1 cellular context compared by ENCODE assay signal in the genomic region with DNA sequence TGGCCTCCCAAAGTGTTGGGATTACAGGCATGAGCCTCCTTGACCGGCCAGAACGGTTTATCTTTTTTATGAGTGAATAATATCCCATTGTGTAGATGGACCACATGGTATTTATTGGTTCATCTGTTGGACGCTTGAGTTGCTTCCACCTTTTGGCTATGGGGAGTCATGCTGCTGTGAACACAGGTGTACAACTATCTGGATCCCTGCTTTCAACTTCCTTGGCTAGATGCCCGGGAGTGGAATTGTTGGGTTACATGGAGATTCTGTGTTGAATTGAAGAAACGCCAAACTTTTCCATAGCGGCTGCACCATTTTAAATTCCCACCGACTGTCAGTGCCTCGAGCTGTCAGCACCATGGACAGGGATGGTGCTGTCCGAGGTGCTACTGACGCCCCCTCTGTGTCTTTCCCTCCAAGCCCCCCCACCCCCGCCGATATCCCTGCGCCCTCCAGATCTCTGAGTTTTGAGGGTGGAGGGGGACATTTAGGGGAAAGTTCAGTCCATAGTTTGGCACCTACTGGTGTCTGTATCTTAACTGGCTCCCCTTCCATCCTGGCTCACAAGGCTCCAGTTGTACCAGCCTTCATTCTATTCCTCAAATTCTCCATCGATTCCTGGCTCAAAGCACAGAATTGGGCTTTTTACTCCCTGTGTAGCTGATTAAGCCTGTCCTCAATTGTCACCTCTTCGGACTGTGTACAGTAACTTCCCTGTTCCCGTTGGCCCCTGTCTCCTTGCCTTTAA.
TF ChIP-seq lines count a peak whose summit lies in the region.

No MANE protein-coding gene starts in this region.

TF ChIP-seq in HepG2, 621 proteins besides CTCF, POLR2A, EP300 and RAD21 (continued from another document and continues in another):
- TF ChIP-seq ZBTB40 (IDR thresholded peaks at IDR 0.05) (no peak), ZBTB40 (CRISPR knock-in tag; IDR thresholded peaks at IDR 0.05) (peak; percentile 90), AGO1 (IDR thresholded peaks at IDR 0.05; ENCODE audit: low read depth, low read length, poor library complexity, severe bottlenecking) (no peak), ZFP36 (IDR thresholded peaks at IDR 0.05; ENCODE audit: borderline replicate concordance, low read depth, low read length, partially characterized antibody) (no peak), ZC3H4 (CRISPR knock-in tag; IDR thresholded peaks at IDR 0.05; ENCODE audit: borderline replicate concordance) (peak; percentile 96; the same call in 1 of the 2 replicates), ZNF83 (CRISPR knock-in tag; IDR thresholded peaks at IDR 0.05; ENCODE audit: borderline replicate concordance) (peak; percentile 98), HNRNPUL1 (IDR thresholded peaks at IDR 0.05; ENCODE audit: low read depth, low read length) (no peak), ZNF343 (CRISPR knock-in tag; IDR thresholded peaks at IDR 0.05) (peak; percentile 87; the same call in 1 of the 2 replicates), CENPT (CRISPR knock-in tag; IDR thresholded peaks at IDR 0.05; ENCODE audit: low read depth) (0 out of 2 replicates have a peak, but pooled peaks have one; percentile 43), AKAP8 (CRISPR knock-in tag; IDR thresholded peaks at IDR 0.05) (peak; percentile 77; the same call in 1 of the 2 replicates), ZBTB26 (CRISPR knock-in tag; IDR thresholded peaks at IDR 0.05; ENCODE audit: borderline replicate concordance) (peak; percentile 97), ZBTB14 (CRISPR knock-in tag; IDR thresholded peaks at IDR 0.05) (peak; percentile 60), ZNF782 (CRISPR knock-in tag; IDR thresholded peaks at IDR 0.05; ENCODE audit: borderline replicate concordance) (peak; percentile 75; the same call in 1 of the 2 replicates), ZFP36L1 (CRISPR knock-in tag; IDR thresholded peaks at IDR 0.05) (0 out of 2 replicates have a peak, but pooled peaks have one; percentile 62), TGIF2 (CRISPR knock-in tag; IDR thresholded peaks at IDR 0.05) (peak; percentile 99), MIER2 (CRISPR knock-in tag; IDR thresholded peaks at IDR 0.05) (peak; percentile 98), SPEN (CRISPR knock-in tag; IDR thresholded peaks at IDR 0.05; ENCODE audit: low read depth) (peak; percentile 80; the same call in 1 of the 2 replicates), SMARCC2 (IDR thresholded peaks at IDR 0.05) (no peak)
- TF ChIP-seq, protein P1, sequence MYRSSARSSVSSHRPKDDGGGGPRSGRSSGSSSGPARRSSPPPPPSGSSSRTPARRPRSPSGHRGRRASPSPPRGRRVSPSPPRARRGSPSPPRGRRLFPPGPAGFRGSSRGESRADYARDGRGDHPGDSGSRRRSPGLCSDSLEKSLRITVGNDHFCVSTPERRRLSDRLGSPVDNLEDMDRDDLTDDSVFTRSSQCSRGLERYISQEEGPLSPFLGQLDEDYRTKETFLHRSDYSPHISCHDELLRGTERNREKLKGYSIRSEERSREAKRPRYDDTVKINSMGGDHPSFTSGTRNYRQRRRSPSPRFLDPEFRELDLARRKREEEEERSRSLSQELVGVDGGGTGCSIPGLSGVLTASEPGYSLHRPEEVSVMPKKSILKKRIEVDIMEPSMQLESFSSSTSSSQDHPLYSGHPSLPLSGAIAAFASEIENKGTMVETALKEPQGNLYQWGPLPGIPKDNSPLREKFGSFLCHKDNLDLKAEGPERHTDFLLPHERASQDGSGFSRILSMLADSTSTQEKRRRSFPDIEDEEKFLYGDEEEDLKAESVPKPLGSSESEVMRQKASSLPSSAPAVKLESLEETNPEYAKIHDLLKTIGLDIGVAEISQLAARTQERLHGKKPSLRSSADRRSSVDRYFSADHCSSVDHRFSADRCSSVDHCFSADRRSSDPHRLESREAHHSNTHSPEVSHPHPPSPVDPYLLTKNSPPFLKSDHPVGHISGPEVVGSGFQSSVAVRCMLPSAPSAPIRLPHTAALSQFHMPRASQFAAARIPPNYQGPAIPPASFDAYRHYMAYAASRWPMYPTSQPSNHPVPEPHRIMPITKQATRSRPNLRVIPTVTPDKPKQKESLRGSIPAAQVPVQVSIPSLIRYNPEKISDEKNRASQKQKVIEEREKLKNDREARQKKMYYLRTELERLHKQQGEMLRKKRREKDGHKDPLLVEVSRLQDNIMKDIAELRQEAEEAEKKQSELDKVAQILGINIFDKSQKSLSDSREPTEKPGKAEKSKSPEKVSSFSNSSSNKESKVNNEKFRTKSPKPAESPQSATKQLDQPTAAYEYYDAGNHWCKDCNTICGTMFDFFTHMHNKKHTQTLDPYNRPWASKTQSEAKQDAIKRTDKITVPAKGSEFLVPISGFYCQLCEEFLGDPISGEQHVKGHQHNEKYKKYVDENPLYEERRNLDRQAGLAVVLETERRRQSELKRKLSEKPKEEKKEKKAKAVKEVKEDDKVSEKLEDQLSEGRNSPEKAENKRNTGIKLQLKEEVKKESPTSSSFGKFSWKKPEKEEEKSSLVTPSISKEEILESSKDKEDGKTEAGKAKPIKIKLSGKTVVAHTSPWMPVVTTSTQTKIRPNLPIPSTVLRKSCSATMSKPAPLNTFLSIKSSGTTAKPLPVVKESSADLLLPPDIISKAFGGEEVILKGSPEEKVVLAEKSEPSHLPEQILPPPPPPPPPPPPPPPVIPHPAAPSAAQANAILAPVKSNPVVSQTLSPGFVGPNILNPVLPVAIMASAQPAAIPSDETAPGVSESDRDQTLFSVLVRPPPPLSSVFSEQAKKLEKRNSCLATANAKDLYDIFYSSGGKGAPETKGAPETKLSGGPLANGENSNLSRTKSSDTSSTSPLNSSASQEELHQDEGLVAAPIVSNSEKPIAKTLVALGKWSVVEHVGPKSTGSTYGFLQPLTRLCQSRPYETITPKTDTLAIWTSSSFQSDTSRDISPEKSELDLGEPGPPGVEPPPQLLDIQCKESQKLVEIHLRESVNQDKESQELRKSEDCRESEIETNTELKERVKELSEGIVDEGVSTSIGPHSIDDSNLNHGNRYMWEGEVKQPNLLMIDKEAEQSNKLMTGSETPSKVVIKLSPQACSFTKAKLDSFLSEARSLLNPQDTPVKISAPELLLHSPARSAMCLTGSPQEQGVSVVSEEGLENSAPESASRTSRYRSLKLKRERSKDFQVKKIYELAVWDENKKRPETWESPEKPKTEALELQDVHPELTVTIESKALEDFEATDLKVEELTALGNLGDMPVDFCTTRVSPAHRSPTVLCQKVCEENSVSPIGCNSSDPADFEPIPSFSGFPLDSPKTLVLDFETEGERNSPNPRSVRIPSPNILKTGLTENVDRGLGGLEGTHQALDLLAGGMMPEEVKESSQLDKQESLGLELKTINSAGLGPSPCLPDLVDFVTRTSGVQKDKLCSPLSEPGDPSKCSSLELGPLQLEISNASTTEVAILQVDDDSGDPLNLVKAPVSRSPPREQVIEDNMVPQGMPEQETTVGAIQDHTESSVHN (CRISPR knock-in tag; IDR thresholded peaks at IDR 0.05), result peak; percentile 74; the same call in 1 of the 2 replicates
- TF ChIP-seq, protein P2, sequence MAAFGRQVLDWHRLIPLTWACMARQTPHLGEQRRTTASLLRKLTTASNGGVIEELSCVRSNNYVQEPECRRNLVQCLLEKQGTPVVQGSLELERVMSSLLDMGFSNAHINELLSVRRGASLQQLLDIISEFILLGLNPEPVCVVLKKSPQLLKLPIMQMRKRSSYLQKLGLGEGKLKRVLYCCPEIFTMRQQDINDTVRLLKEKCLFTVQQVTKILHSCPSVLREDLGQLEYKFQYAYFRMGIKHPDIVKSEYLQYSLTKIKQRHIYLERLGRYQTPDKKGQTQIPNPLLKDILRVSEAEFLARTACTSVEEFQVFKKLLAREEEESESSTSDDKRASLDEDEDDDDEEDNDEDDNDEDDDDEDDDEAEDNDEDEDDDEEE (CRISPR knock-in tag; IDR thresholded peaks at IDR 0.05), result peak; percentile 96
- TF ChIP-seq, protein P3, sequence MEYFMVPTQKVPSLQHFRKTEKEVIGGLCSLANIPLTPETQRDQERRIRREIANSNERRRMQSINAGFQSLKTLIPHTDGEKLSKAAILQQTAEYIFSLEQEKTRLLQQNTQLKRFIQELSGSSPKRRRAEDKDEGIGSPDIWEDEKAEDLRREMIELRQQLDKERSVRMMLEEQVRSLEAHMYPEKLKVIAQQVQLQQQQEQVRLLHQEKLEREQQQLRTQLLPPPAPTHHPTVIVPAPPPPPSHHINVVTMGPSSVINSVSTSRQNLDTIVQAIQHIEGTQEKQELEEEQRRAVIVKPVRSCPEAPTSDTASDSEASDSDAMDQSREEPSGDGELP (IDR thresholded peaks at IDR 0.05; ENCODE audit: borderline replicate concordance, low read depth), result no peak
- TF ChIP-seq, protein P4, sequence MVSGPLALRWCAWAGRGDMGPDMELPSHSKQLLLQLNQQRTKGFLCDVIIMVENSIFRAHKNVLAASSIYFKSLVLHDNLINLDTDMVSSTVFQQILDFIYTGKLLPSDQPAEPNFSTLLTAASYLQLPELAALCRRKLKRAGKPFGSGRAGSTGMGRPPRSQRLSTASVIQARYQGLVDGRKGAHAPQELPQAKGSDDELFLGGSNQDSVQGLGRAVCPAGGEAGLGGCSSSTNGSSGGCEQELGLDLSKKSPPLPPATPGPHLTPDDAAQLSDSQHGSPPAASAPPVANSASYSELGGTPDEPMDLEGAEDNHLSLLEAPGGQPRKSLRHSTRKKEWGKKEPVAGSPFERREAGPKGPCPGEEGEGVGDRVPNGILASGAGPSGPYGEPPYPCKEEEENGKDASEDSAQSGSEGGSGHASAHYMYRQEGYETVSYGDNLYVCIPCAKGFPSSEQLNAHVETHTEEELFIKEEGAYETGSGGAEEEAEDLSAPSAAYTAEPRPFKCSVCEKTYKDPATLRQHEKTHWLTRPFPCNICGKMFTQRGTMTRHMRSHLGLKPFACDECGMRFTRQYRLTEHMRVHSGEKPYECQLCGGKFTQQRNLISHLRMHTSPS (CRISPR knock-in tag; IDR thresholded peaks at IDR 0.05; ENCODE audit: low read depth), result 0 out of 2 replicates have a peak, but pooled peaks have one; percentile 38
